ENCODE assay signal across 36 cellular contexts in the genomic region with DNA sequence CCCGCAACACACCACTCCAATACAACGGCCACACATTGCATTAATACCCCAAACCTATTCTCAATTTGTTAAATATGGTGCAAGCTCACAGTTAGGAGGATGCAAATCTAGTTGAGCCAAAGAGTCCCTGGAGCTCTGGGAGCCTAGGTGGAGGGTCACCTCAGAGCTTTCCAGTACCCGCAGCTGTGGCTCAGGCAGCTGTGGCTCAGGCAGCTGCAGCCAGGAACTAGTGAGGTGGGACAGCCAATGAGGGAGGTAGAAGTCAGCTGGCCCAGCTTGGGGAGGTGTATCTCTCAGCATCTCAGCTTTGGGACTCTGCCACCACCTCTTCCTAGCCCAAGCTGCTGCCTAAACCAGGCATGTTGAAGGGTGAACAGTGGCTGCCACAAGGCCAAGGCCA. TPM values are rescaled to one million over a fixed set of nuclear protein-coding genes. Genes with fewer than 3 reads are reported as not detected.
"Had no signal": no experiment of that assay in that cellular context is flagged by ENCODE, and none has a peak within 500 bp of the region (broad histone marks: within the 10 kb centered on the region; RNA-seq: fewer than 3 reads in every experiment).

No MANE protein-coding gene starts in this region.

- H3K9me3 ChIP-seq: MG63 had no signal

- H3K4me3 ChIP-seq: MG63 had no signal

- H3K4me2 ChIP-seq: KMS-11 had no signal

- DNase-seq: Karpas-422, Kasumi-1, MG63, MM.1S, MV-4-11, NCI-H1048, NCI-H1092, NCI-H1092 treated with DMSO at 0.1 percent for 48 hours, NCI-H1105, NCI-H1105 treated with DMSO at 0.1 percent for 48 hours, NCI-H1417, NCI-H1417 treated with DMSO at 0.1 percent for 48 hours, NCI-H1436, NCI-H1436 treated with DMSO at 0.1 percent for 48 hours, NCI-H146, NCI-H1694, NCI-H1694 treated with DMSO at 0.1 percent for 48 hours, NCI-H187, NCI-H187 treated with DMSO at 0.1 percent for 48 hours, NCI-H1930, NCI-H2029, NCI-H2081, NCI-H2081 treated with DMSO at 0.1 percent for 48 hours, NCI-H2107, NCI-H2171, NCI-H2171 treated with DMSO at 0.1 percent for 48 hours, NCI-H2227 treated with DMSO at 0.1 percent for 48 hours, NCI-H226, NCI-H345, NCI-H446, NCI-H446 treated with DMSO at 0.1 percent for 48 hours, NCI-H510A, NCI-H510A treated with DMSO at 0.1 percent for 48 hours, NCI-H524 had no signal

- H3K36me3 ChIP-seq: MG63 had no signal

- H3K27me3 ChIP-seq: MG63 had no signal

- H3K27ac ChIP-seq: KMS-11 had no signal

- H3K9ac ChIP-seq: KMS-11 had no signal

RNA-seq across cellular contexts. Expression of a gene that starts 36.7 kb away (rescaled TPM):
- total RNA-seq: MCF 10A had no signal
